25 cellular contexts compared by ENCODE assay signal in genomic region chr1:40435876-40436275, GRCh38. TPM values are rescaled to one million over a fixed set of nuclear protein-coding genes. Genes with fewer than 3 reads are reported as not detected.
DNase-seq lines count a peak whose midpoint lies in the region; ATAC-seq, FAIRE-seq and TF ChIP-seq lines count a peak whose summit lies in the region.
"Had no signal": no experiment of that assay in that cellular context is flagged by ENCODE, and none has a peak within 500 bp of the region (broad histone marks: within the 10 kb centered on the region; RNA-seq: fewer than 3 reads in every experiment).

No MANE protein-coding gene starts in this region.

- no peaks in the 10 kb centered on the region; the same call in 1 of the 2 replicates for H3K27me3 Mint-ChIP-seq in HFFc6 (ENCODE audit: insufficient read depth)
- H3K27me3 Mint-ChIP-seq: CD4-positive, alpha-beta memory T cell had no signal

- no peak for TF ChIP-seq CTCF in HFFc6 (IDR thresholded peaks at IDR 0.05)
- no peak for TF ChIP-seq CTCF in bronchial epithelial cell (IDR thresholded peaks at IDR 0.05; ENCODE audit: insufficient read depth, low read length, severe bottlenecking)
- TF ChIP-seq CTCF in fibroblast of the aortic adventitia (IDR thresholded peaks at IDR 0.05; ENCODE audit: insufficient read depth, low read length), result no peak

- no peak for ATAC-seq in GM18861 (IDR thresholded peaks at IDR 0.05; ENCODE audit: unreplicated experiment)
- ATAC-seq: A549, GM23338, HepG2, SK-N-SH treated with all-trans-retinoic acid at 6 μM for 48 hours had no signal

- H3K4me1 Mint-ChIP-seq in HFFc6 (ENCODE audit: low read depth), result peaks cover 11% of the 10 kb centered on the region; the same call in 1 of the 2 replicates
- H3K4me1 Mint-ChIP-seq: GM23338 had no signal

- 0 out of 2 replicates have a peak, but pooled peaks cover 4% of the 10 kb centered on the region for H3K36me3 Mint-ChIP-seq in HFFc6 (ENCODE audit: low read depth)
- H3K36me3 Mint-ChIP-seq: CD4-positive, alpha-beta memory T cell had no signal

- FAIRE-seq in bronchial epithelial cell (lab: Jason Lieb, UNC), result no peak
- FAIRE-seq: A549, HepG2 had no signal

- no peaks in the 10 kb centered on the region for H3K9me3 Mint-ChIP-seq in HFFc6
- H3K9me3 Mint-ChIP-seq: GM23338 had no signal

- H3K4me3 Mint-ChIP-seq in HFFc6, result no peak overlapping the region
- H3K4me3 Mint-ChIP-seq: CD4-positive, alpha-beta memory T cell; GM23338 had no signal

- H3K27me3 ChIP-seq in bronchial epithelial cell (ENCODE audit: control insufficient read depth, insufficient read depth, low read length), result no peaks in the 10 kb centered on the region
- H3K27me3 ChIP-seq: BLaER1 had no signal

- H3K4me3 ChIP-seq in bronchial epithelial cell (ENCODE audit: low read depth, low read length) (no peak overlapping the region), fibroblast of the aortic adventitia (ENCODE audit: low read depth, low read length) (no peak overlapping the region)
- H3K4me3 ChIP-seq: A549, BLaER1, GM23338, HAP-1 had no signal

- H3K27ac Mint-ChIP-seq in HFFc6, result peak overlapping the region; percentile 22; the same call in 1 of the 2 replicates
- H3K27ac Mint-ChIP-seq: CD4-positive, alpha-beta memory T cell; GM23338 had no signal

- DNase-seq in HFFc6 (no peak), bronchial epithelial cell (ENCODE audit: low read depth) (peak; percentile 3), fibroblast of the aortic adventitia (ENCODE audit: low read depth) (peak; percentile 73), stromal cell of bone marrow (ENCODE audit: low read depth) (peak; percentile 18), NCI-H748 (lab: John Stamatoyannopoulos, UW; ENCODE audit: unreplicated experiment) (no peak), occipital lobe (lab: John Stamatoyannopoulos, UW) (no peak)
- DNase-seq: Caco-2; CD4-positive, alpha-beta memory T cell; DMS 273 treated with DMSO at 0.1 percent for 48 hours; DMS79 treated with DMSO at 0.1 percent for 48 hours; KBM-7; NCI-H1092; NCI-H1436 treated with DMSO at 0.1 percent for 48 hours; NCI-H1930; NCI-H226; NCI-H510A treated with DMSO at 0.1 percent for 48 hours; NCI-H774; NK-92 treated with Interleukin-12 subunit alpha and Interleukin-12 subunit beta, amount 100 ng/mL, for 24 hours had no signal

- no peaks in the 10 kb centered on the region for H3K36me3 ChIP-seq in bronchial epithelial cell (ENCODE audit: control insufficient read depth, insufficient read depth, low read length)
- H3K36me3 ChIP-seq: BLaER1, HAP-1 had no signal

RNA-seq across cellular contexts. Expression of gene ZFP69B, which starts 14.4 kb away (rescaled TPM):
- total RNA-seq in HFFc6 (2021; fragmentation: NEBNext Ultra II Directional; extraction: Animal tissue kit (Norgen Biotek cat#: 25700)), result 1 to 10 TPM; 3.2 to 4.3 (median 3.7) TPM
- total RNA-seq in bronchial epithelial cell (1.6 and 2.6 TPM in 2 replicates), fibroblast of the aortic adventitia (ENCODE audit: low replicate concordance) (6.1 and 8.5 TPM in 2 replicates), occipital lobe (22.0 TPM)

RNA-seq across cellular contexts. Expression of gene ZFP69, which starts 41.2 kb away (rescaled TPM):
- 1 to 10 TPM in 4 of 6 experiments, under 1 TPM in 2; 0.17 to 2.2 (median 2.0) TPM for total RNA-seq in HFFc6 (2021; fragmentation: NEBNext Ultra II Directional; extraction: Animal tissue kit (Norgen Biotek cat#: 25700))
- total RNA-seq in bronchial epithelial cell, result 1.9 and 2.1 TPM in 2 replicates
- total RNA-seq in fibroblast of the aortic adventitia (ENCODE audit: low replicate concordance), result 1.7 and 3.4 TPM in 2 replicates
- 15.1 TPM for total RNA-seq in occipital lobe

Comparison
In these comparisons a context has a peak if more than half of its experiments do, and no peak if none do; other contexts are left out.
1. DNase-seq: peak in bronchial epithelial cell (single experiment), fibroblast of the aortic adventitia (single experiment) and stromal cell of bone marrow (single experiment); none in HFFc6 (single experiment), NCI-H748 (single experiment) and occipital lobe (single experiment).